Comparison of ENCODE assay signal across 23 cellular contexts in the genomic region with DNA sequence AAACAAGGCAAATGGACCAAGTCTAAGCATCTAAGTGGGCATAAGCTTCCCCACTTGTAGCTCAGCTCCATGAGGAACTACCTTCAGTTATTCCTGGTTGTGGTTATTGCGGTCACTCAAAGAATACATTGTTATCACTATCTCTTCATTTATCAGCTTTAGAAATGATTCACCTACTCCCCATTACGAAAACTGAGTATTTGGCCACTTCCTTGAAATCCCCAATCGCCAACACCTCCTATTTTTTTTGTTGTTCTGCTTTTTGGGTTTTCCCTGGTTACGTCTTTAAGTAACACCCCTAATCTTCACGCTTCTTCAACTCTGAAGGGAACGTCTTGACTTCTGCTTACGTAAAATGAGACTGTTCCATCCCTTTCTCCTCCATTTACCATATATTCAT.
"Had no signal": no experiment of that assay in that cellular context is flagged by ENCODE, and none has a peak within 500 bp of the region (broad histone marks: within the 10 kb centered on the region; RNA-seq: fewer than 3 reads in every experiment).

No MANE protein-coding gene starts in this region.

- ATAC-seq: activated CD8-positive, alpha-beta memory T cell treated with anti-CD3 and anti-CD28 coated beads, Interleukin-2, amount 10 ng/mL, durations not matched to agents 7 days and 5 days; activated CD8-positive, alpha-beta T cell treated with anti-CD3 and anti-CD28 coated beads for 36 hours; activated naive CD8-positive, alpha-beta T cell treated with anti-CD3 and anti-CD28 coated beads, Interleukin-2, amount 50 U/mL, for 24 hours; body of pancreas; heart right ventricle; left lobe of liver; lower lobe of right lung; right lobe of liver had no signal

- DNase-seq: activated CD4-positive, alpha-beta T cell treated with anti-CD3 and anti-CD28 coated beads, Interleukin-2, amount 10 ng/mL, durations not matched to agents 7 days and 5 days; activated CD4-positive, CD25-positive, alpha-beta regulatory T cell treated with anti-CD3 and anti-CD28 coated beads, Interleukin-2, amount 50 U/mL, for 72 hours; activated CD8-positive, alpha-beta memory T cell treated with anti-CD3 and anti-CD28 coated beads, Interleukin-2, amount 10 ng/mL, durations not matched to agents 7 days and 5 days; activated CD8-positive, alpha-beta T cell treated with anti-CD3 and anti-CD28 coated beads for 36 hours; activated effector memory CD4-positive, alpha-beta T cell treated with anti-CD3 and anti-CD28 coated beads, Interleukin-2, amount 50 U/mL, for 16 hours; activated naive CD4-positive, alpha-beta T cell treated with anti-CD3 and anti-CD28 coated beads, Interleukin-2, amount 10 ng/mL, durations not matched to agents 7 days and 5 days; activated naive CD8-positive, alpha-beta T cell treated with anti-CD3 and anti-CD28 coated beads, Interleukin-2, amount 50 U/mL, for 24 hours; activated T-cell treated with anti-CD3 and anti-CD28 coated beads for 4 hours; anterior cingulate cortex; body of pancreas; cortex of kidney; foreskin fibroblast; heart right ventricle; lower lobe of right lung; naive B cell; occipital lobe; posterior cingulate gyrus; right lobe of liver; stimulated activated CD4-positive, alpha-beta T cell treated with anti-CD3 and anti-CD28 coated beads, Interleukin-1b, Interleukin-23, amount 100 ng/mL, for 48 hours; substantia nigra; T-helper 9 cell; tibial artery had no signal
